29 cellular contexts compared by ENCODE assay signal in the genomic region with DNA sequence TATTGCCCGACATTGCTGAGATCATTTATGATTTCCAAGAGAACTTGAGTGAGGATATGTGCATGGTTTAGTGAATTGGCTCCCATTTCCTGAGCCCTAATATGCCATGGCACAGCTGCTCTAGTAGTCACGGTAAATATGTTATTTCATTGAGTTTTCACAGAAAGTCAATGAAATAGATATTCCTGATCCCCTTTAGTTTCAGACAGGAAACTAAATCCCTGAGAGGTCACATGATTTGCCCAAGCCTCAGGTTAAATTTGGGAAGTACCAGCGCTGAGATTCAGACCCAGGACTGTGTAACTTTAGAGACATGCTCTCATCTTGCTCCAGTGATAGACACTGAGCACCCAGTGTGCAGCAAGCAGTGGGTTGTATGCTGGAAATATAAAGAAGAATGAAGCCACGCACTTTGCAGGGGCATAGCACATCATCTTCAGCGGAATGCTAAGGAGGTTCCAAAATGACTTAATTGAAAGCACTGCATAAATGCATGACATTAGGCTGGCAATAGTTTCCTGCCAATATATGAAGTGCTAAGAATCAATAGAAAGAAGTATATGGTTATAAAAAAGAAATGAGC.
"Had no signal": no experiment of that assay in that cellular context is flagged by ENCODE, and none has a peak within 500 bp of the region (broad histone marks: within the 10 kb centered on the region; RNA-seq: fewer than 3 reads in every experiment).

No MANE protein-coding gene starts in this region.

- FAIRE-seq: urothelium cell line had no signal

- H3K36me3 Mint-ChIP-seq: stimulated activated effector memory CD8-positive, alpha-beta T cell treated with anti-CD3 and anti-CD28 coated beads, Interleukin-12 subunit alpha, Interleukin-12 subunit beta, amount 100 ng/mL, for 72 hours had no signal

- H3K27me3 ChIP-seq: stomach, suprapubic skin, testis, thyroid gland, tibial artery, tibial nerve, transverse colon, upper lobe of left lung, upper lobe of right lung, uterus, vagina had no signal

- DNase-seq: stimulated activated CD4-positive, alpha-beta T cell treated with anti-CD3 and anti-CD28 coated beads, Interleukin-2, amount 100 ng/mL, for 48 hours; stimulated activated CD4-positive, alpha-beta T cell treated with anti-CD3 and anti-CD28 coated beads, Interleukin-4, amount 100 ng/mL, for 1 hour; stimulated activated CD4-positive, alpha-beta T cell treated with anti-CD3 and anti-CD28 coated beads, Interleukin-4, amount 100 ng/mL, for 24 hours; stimulated activated CD4-positive, alpha-beta T cell treated with anti-CD3 and anti-CD28 coated beads, Interleukin-4, amount 100 ng/mL, for 4 hours; stimulated activated CD8-positive, alpha-beta memory T cell treated with anti-CD3 and anti-CD28 coated beads, Interleukin-4, amount 100 ng/mL, for 48 hours; stimulated activated naive B cell treated with anti-CD40 and anti-IgM and Interleukin-4, amounts not matched to agents 10 μg/mL and 1 μg/mL and 100 μg/mL, for 72 hours; stimulated activated naive CD4-positive, alpha-beta T cell; stimulated activated naive CD4-positive, alpha-beta T cell treated with Interleukin-2 at 50 U/mL for 16 hours; stimulated activated naive CD8-positive, alpha-beta T cell treated with anti-CD3 and anti-CD28 coated beads, Interleukin-15, amount 100 ng/mL, for 72 hours; stimulated activated naive CD8-positive, alpha-beta T cell treated with anti-CD3 and anti-CD28 coated beads, Interleukin-15, Interleukin-2, amounts not matched to agents 100 U/mL and 50 U/mL, for 24 hours; stomach; substantia nigra; testis; thyroid gland; tibial artery; transverse colon; trophoblast cell; upper lobe of left lung; upper lobe of right lung; uterus had no signal

- H3K9me3 Mint-ChIP-seq: stimulated activated effector memory CD8-positive, alpha-beta T cell treated with anti-CD3 and anti-CD28 coated beads, Interleukin-12 subunit alpha, Interleukin-12 subunit beta, amount 100 ng/mL, for 72 hours; stimulated activated memory B cell treated with anti-CD40 and anti-IgM and Interleukin-4, amounts not matched to agents 10 μg/mL and 1 μg/mL and 100 μg/mL, for 72 hours; stimulated activated naive B cell treated with anti-CD40 and anti-IgM and Interleukin-4, amounts not matched to agents 10 μg/mL and 1 μg/mL and 100 μg/mL, for 72 hours; stimulated activated naive CD8-positive, alpha-beta T cell treated with anti-CD3 and anti-CD28 coated beads, Interleukin-15, Interleukin-2, amounts not matched to agents 100 ng/mL and 50 ng/mL, for 24 hours; type B pancreatic cell had no signal

- H3K27ac ChIP-seq: stomach, suprapubic skin, testis, thoracic aorta, thyroid gland, tibial artery, tibial nerve, transverse colon, upper lobe of left lung, upper lobe of right lung, uterus, vagina had no signal

- H3K4me3 Mint-ChIP-seq: stimulated activated effector memory CD8-positive, alpha-beta T cell treated with anti-CD3 and anti-CD28 coated beads, Interleukin-12 subunit alpha, Interleukin-12 subunit beta, amount 100 ng/mL, for 72 hours; stimulated activated memory B cell treated with anti-CD40 and anti-IgM and Interleukin-4, amounts not matched to agents 10 μg/mL and 1 μg/mL and 100 μg/mL, for 72 hours; stimulated activated naive B cell treated with anti-CD40 and anti-IgM and Interleukin-4, amounts not matched to agents 10 μg/mL and 1 μg/mL and 100 μg/mL, for 72 hours; stimulated activated naive CD8-positive, alpha-beta T cell treated with anti-CD3 and anti-CD28 coated beads, Interleukin-15, amount 100 ng/mL, for 72 hours; stimulated activated naive CD8-positive, alpha-beta T cell treated with anti-CD3 and anti-CD28 coated beads, Interleukin-15, Interleukin-2, amounts not matched to agents 100 ng/mL and 50 ng/mL, for 24 hours; type B pancreatic cell had no signal

- H3K36me3 ChIP-seq: stomach, suprapubic skin, thoracic aorta, thyroid gland, tibial artery, tibial nerve, transverse colon, upper lobe of left lung, upper lobe of right lung, uterus, vagina had no signal

- H3K4me1 ChIP-seq: suprapubic skin, testis, thyroid gland, transverse colon, upper lobe of right lung, uterus had no signal

- H3K27me3 Mint-ChIP-seq: stimulated activated memory B cell treated with anti-CD40 and anti-IgM and Interleukin-4, amounts not matched to agents 10 μg/mL and 1 μg/mL and 100 μg/mL, for 72 hours; stimulated activated naive B cell treated with anti-CD40 and anti-IgM and Interleukin-4, amounts not matched to agents 10 μg/mL and 1 μg/mL and 100 μg/mL, for 72 hours; stimulated activated naive CD8-positive, alpha-beta T cell treated with anti-CD3 and anti-CD28 coated beads, Interleukin-15, amount 100 ng/mL, for 72 hours; stimulated activated naive CD8-positive, alpha-beta T cell treated with anti-CD3 and anti-CD28 coated beads, Interleukin-15, Interleukin-2, amounts not matched to agents 100 ng/mL and 50 ng/mL, for 24 hours; type B pancreatic cell had no signal

- H3K4me3 ChIP-seq: stomach, suprapubic skin, testis, thoracic aorta, thyroid gland, tibial artery, tibial nerve, transverse colon, upper lobe of left lung, upper lobe of right lung, uterus, vagina had no signal

- H3K27ac Mint-ChIP-seq: stimulated activated effector memory CD8-positive, alpha-beta T cell treated with anti-CD3 and anti-CD28 coated beads, Interleukin-12 subunit alpha, Interleukin-12 subunit beta, amount 100 ng/mL, for 72 hours; stimulated activated memory B cell treated with anti-CD40 and anti-IgM and Interleukin-4, amounts not matched to agents 10 μg/mL and 1 μg/mL and 100 μg/mL, for 72 hours; stimulated activated naive B cell treated with anti-CD40 and anti-IgM and Interleukin-4, amounts not matched to agents 10 μg/mL and 1 μg/mL and 100 μg/mL, for 72 hours; stimulated activated naive CD8-positive, alpha-beta T cell treated with anti-CD3 and anti-CD28 coated beads, Interleukin-15, amount 100 ng/mL, for 72 hours; stimulated activated naive CD8-positive, alpha-beta T cell treated with anti-CD3 and anti-CD28 coated beads, Interleukin-15, Interleukin-2, amounts not matched to agents 100 ng/mL and 50 ng/mL, for 24 hours; type B pancreatic cell had no signal

- ATAC-seq: stimulated activated effector memory CD8-positive, alpha-beta T cell treated with anti-CD3 and anti-CD28 coated beads, Interleukin-12 subunit alpha, Interleukin-12 subunit beta, amount 100 ng/mL, for 72 hours; stimulated activated memory B cell treated with anti-CD40 and anti-IgM and Interleukin-4, amounts not matched to agents 10 μg/mL and 1 μg/mL and 100 μg/mL, for 72 hours; stimulated activated naive B cell treated with anti-CD40 and anti-IgM and Interleukin-4, amounts not matched to agents 10 μg/mL and 1 μg/mL and 100 μg/mL, for 72 hours; stimulated activated naive CD8-positive, alpha-beta T cell treated with anti-CD3 and anti-CD28 coated beads, Interleukin-15, amount 100 ng/mL, for 72 hours; stimulated activated naive CD8-positive, alpha-beta T cell treated with anti-CD3 and anti-CD28 coated beads, Interleukin-15, Interleukin-2, amounts not matched to agents 100 U/mL and 50 U/mL, for 24 hours; upper lobe of right lung had no signal

- H3K9me3 ChIP-seq: stomach, suprapubic skin, testis, thoracic aorta, thyroid gland, tibial artery, tibial nerve, transverse colon, upper lobe of left lung, upper lobe of right lung, uterus, vagina had no signal
